ENCODE assay signal across 21 cellular contexts in the genomic region with DNA sequence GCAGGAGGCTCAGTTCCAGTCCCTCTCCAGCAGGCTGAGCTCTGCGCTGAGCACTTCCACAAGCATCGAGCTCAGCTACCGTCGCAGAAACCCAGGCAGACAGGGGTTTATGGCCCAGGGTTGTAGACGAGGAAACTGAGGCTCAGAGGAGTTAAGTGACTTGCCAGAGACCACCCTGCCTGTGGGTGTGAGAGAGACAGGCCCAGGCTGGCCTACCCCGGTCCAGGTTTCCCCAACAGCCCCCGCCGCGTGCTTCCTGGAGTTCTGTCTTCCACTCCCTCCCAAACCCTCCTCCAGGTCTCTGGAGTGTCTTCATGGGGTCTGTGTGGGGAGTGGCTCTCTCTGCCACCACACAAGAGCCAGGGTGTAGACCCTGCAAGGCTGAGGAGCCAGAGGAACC.
"Had no signal": no experiment of that assay in that cellular context is flagged by ENCODE, and none has a peak within 500 bp of the region (broad histone marks: within the 10 kb centered on the region; RNA-seq: fewer than 3 reads in every experiment).

No MANE protein-coding gene starts in this region.

- DNase-seq: erythroblast; foreskin melanocyte; head of caudate nucleus; left colon; left ventricle myocardium superior; mesenchymal stem cell; midbrain; nephron progenitor cell; ovary; stimulated activated CD4-positive, alpha-beta T cell treated with anti-CD3 and anti-CD28 coated beads, Interleukin-4, amount 100 ng/mL, for 1 hour; stimulated activated CD8-positive, alpha-beta memory T cell treated with anti-CD3 and anti-CD28 coated beads, Interleukin-4, amount 100 ng/mL, for 48 hours; stimulated activated naive CD8-positive, alpha-beta T cell treated with anti-CD3 and anti-CD28 coated beads, Interleukin-15, Interleukin-2, amounts not matched to agents 100 U/mL and 50 U/mL, for 24 hours; thyroid gland; uterus had no signal

- H3K27ac Mint-ChIP-seq: stimulated activated effector memory CD8-positive, alpha-beta T cell treated with anti-CD3 and anti-CD28 coated beads, Interleukin-12 subunit alpha, Interleukin-12 subunit beta, amount 100 ng/mL, for 72 hours had no signal

- H2AFZ ChIP-seq: hepatocyte had no signal

- H3K27ac ChIP-seq: hepatocyte, neutrophil, ovary, right atrium auricular region, suprapubic skin, thyroid gland, uterus had no signal

- H3K36me3 Mint-ChIP-seq: stimulated activated effector memory CD8-positive, alpha-beta T cell treated with anti-CD3 and anti-CD28 coated beads, Interleukin-12 subunit alpha, Interleukin-12 subunit beta, amount 100 ng/mL, for 72 hours; type B pancreatic cell had no signal

- ATAC-seq: left colon; left ventricle myocardium superior; stimulated activated effector memory CD8-positive, alpha-beta T cell treated with anti-CD3 and anti-CD28 coated beads, Interleukin-12 subunit alpha, Interleukin-12 subunit beta, amount 100 ng/mL, for 72 hours; stimulated activated naive CD8-positive, alpha-beta T cell treated with anti-CD3 and anti-CD28 coated beads, Interleukin-15, Interleukin-2, amounts not matched to agents 100 U/mL and 50 U/mL, for 24 hours had no signal

- H3K4me1 ChIP-seq: right atrium auricular region, suprapubic skin, thyroid gland, uterus had no signal

- H3K36me3 ChIP-seq: neutrophil, ovary, right atrium auricular region, suprapubic skin, thyroid gland, uterus had no signal

- H3K27me3 ChIP-seq: hepatocyte, ovary, right atrium auricular region, thyroid gland, uterus had no signal

- H3K4me3 ChIP-seq: hepatocyte, lung, ovary, right atrium auricular region, suprapubic skin, thyroid gland, uterus had no signal

- H3K4me2 ChIP-seq: hepatocyte had no signal

- H3K9me3 Mint-ChIP-seq: nephron progenitor cell; stimulated activated effector memory CD8-positive, alpha-beta T cell treated with anti-CD3 and anti-CD28 coated beads, Interleukin-12 subunit alpha, Interleukin-12 subunit beta, amount 100 ng/mL, for 72 hours; type B pancreatic cell had no signal

- H3K4me3 Mint-ChIP-seq: nephron progenitor cell; stimulated activated effector memory CD8-positive, alpha-beta T cell treated with anti-CD3 and anti-CD28 coated beads, Interleukin-12 subunit alpha, Interleukin-12 subunit beta, amount 100 ng/mL, for 72 hours had no signal

- H3K9me3 ChIP-seq: neutrophil, ovary, right atrium auricular region, suprapubic skin, thyroid gland, uterus had no signal
